Comparison of ENCODE assay signal across 8 cellular contexts in the genomic region with DNA sequence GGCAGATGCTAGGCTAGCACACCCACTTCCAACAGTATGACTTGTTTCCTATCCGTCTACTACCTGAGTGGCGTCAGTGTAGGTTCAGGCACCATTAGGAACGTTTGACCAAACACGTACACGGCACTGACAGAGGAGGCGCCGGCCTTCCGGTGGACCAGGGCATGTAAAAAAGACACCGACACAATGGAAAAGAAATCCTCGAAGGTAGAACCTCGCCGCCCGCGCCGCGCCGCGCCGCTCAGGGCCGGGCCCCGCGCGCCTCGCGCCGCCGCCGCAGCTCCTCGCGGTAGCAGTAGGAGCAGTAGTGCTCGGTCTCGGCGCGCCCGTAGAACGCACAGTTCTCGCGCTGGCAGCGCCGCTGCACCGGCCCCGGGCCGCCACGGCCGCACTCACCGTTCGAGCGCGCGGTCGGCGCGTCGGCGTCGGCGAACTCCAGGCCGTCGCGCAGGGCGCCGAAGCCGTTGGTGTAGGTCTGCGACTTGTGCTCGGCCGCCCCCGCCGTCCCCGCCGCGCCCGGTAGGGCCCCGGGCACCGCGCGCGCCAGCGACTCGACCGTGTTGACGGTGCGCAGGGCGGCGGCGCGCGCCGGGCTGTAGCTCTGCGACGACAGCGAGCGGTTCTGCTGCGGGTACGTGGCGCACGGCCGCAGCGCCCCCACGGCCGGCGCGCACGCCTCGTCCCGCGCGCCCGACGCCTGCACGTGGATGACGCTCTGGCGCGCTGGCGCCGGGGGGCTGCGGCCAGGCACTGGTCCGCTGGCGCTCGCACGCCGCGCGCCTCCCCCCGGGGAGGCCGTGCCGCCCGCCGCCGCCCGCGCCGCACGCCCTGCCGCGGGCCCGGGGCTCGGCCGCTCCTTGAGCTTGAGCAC.
DNase-seq lines count a peak whose midpoint lies in the region.

No MANE protein-coding gene starts in this region.

- DNase-seq in H7 (peak; percentile 84), NCI-H1092 (lab: John Stamatoyannopoulos, UW) (no peak), epidermal melanocyte (ENCODE audit: insufficient read length, low spot score) (no peak), NCI-H2081 treated with DMSO at 0.1 percent for 48 hours (lab: John Stamatoyannopoulos, UW) (no peak), KG1 (lab: John Stamatoyannopoulos, UW) (no peak)
- peak; percentile 79 for DNase-seq in activated effector memory CD4-positive, alpha-beta T cell treated with anti-CD3 and anti-CD28 coated beads, Interleukin-2, amount 50 U/mL, for 16 hours
- peak; percentile 40 to 45 for DNase-seq in stimulated activated CD8-positive, alpha-beta memory T cell treated with anti-CD3 and anti-CD28 coated beads, Interleukin-15, amount 100 ng/mL, for 48 hours (ENCODE audit: low read depth in 2 of 2)

- H3K4me3 ChIP-seq in H7 (ENCODE audit: insufficient read depth, low read depth, low read length) (peak overlapping the region; percentile 27; the same call in 1 of the 2 replicates), iPS-18c (ENCODE audit: insufficient read depth, low read depth, low read length) (peak overlapping the region; percentile 34)

- H3K36me3 ChIP-seq in H7 (replicated peaks; ENCODE audit: control insufficient read depth, insufficient read depth, low read length) = no peaks in the 10 kb centered on the region

- peaks cover 40% of the 10 kb centered on the region for H3K27me3 ChIP-seq in H7 (ENCODE audit: control insufficient read depth, insufficient read depth, low read length)

- peaks cover 9% of the 10 kb centered on the region for H3K9me3 ChIP-seq in iPS-18c (ENCODE audit: control insufficient read depth, insufficient read depth, low read length)

Comparison
In these comparisons a context has a peak if more than half of its experiments do, and no peak if none do; other contexts are left out.
1. DNase-seq: peak in H7 (single experiment), activated effector memory CD4-positive, alpha-beta T cell treated with anti-CD3 and anti-CD28 coated beads, Interleukin-2, amount 50 U/mL, for 16 hours (single experiment) and stimulated activated CD8-positive, alpha-beta memory T cell treated with anti-CD3 and anti-CD28 coated beads, Interleukin-15, amount 100 ng/mL, for 48 hours (2 of 2); none in NCI-H1092 (single experiment), epidermal melanocyte (single experiment), NCI-H2081 treated with DMSO at 0.1 percent for 48 hours (single experiment) and KG1 (single experiment).